1 cellular context compared by ENCODE assay signal in genomic region chr10:80184291-80184690, GRCh38.
TF ChIP-seq lines count a peak whose summit lies in the region.

No MANE protein-coding gene starts in this region.

TF ChIP-seq in IMR-90, 13 proteins besides CTCF, POLR2A, EP300 and RAD21 (continued from another document):
- no peak for TF ChIP-seq ELK1 (IDR thresholded peaks at IDR 0.05; ENCODE audit: borderline replicate concordance, low read depth, low read length)
- no peak for TF ChIP-seq RCOR1 (IDR thresholded peaks at IDR 0.05; ENCODE audit: insufficient replicate concordance, low read length)
- TF ChIP-seq CEBPB (IDR thresholded peaks at IDR 0.05; ENCODE audit: low read depth, low read length): no peak
- TF ChIP-seq MAZ (IDR thresholded peaks at IDR 0.05; ENCODE audit: borderline replicate concordance, low read depth, low read length): no peak
TF ChIP-seq in IMR-90: peak in this region for 0.
